Comparison of ENCODE assay signal across 10 cellular contexts in genomic region chr1:71667224-71667623, GRCh38.
A peak's percentile ranks its signal among the peaks of the same experiment; 100 is the strongest.
DNase-seq lines count a peak whose midpoint lies in the region; ATAC-seq and TF ChIP-seq lines count a peak whose summit lies in the region.
"Had no signal": no experiment of that assay in that cellular context is flagged by ENCODE, and none has a peak within 500 bp of the region (broad histone marks: within the 10 kb centered on the region; RNA-seq: fewer than 3 reads in every experiment).

No MANE protein-coding gene starts in this region.

- ATAC-seq in GM21528 (IDR thresholded peaks at IDR 0.05; ENCODE audit: low FRiP score, unreplicated experiment) = no peak
- ATAC-seq in HG02623 (IDR thresholded peaks at IDR 0.05; ENCODE audit: unreplicated experiment) = no peak
- ATAC-seq: stimulated activated naive CD8-positive, alpha-beta T cell treated with anti-CD3 and anti-CD28 coated beads, Interleukin-15, Interleukin-2, amounts not matched to agents 100 U/mL and 50 U/mL, for 24 hours had no signal

- no peaks in the 10 kb centered on the region for H3K79me2 ChIP-seq in MM.1S (ENCODE audit: low read length)

- DNase-seq in DMS53 treated with DMSO at 0.1 percent for 48 hours (lab: John Stamatoyannopoulos, UW; ENCODE audit: unreplicated experiment) = peak; percentile 48
- peak; percentile 60 for DNase-seq in NCI-H1436 (lab: John Stamatoyannopoulos, UW)
- DNase-seq in OCI-M1 (lab: John Stamatoyannopoulos, UW) = peak; percentile 80
- peak; percentile 51 for DNase-seq in fibroblast of villous mesenchyme (ENCODE audit: low read depth)
- no peak for DNase-seq in MM.1S
- DNase-seq in activated effector memory CD4-positive, alpha-beta T cell treated with Interleukin-2 at 50 U/mL for 16 hours = no peak
- DNase-seq: NCI-H2227 treated with DMSO at 0.1 percent for 48 hours; stimulated activated naive CD8-positive, alpha-beta T cell treated with anti-CD3 and anti-CD28 coated beads, Interleukin-15, Interleukin-2, amounts not matched to agents 100 U/mL and 50 U/mL, for 24 hours had no signal

- H3K9ac ChIP-seq in MM.1S (ENCODE audit: low read length) = no peak overlapping the region

- H3K9me3 ChIP-seq in MM.1S (replicated peaks; ENCODE audit: insufficient read depth, low read length) = no peaks in the 10 kb centered on the region

- H3K27me3 ChIP-seq in MM.1S (replicated peaks; ENCODE audit: insufficient read depth, low read length) = no peaks in the 10 kb centered on the region

- H2AFZ ChIP-seq in MM.1S (ENCODE audit: low read length) = no peak overlapping the region

- no peaks in the 10 kb centered on the region for H3K36me3 ChIP-seq in MM.1S (replicated peaks; ENCODE audit: insufficient read depth, low read length)

- no peaks in the 10 kb centered on the region for H3F3A ChIP-seq in MM.1S (ENCODE audit: insufficient read depth, low read length)

- no peaks in the 10 kb centered on the region for H3K4me1 ChIP-seq in MM.1S (ENCODE audit: low read length)

- no peak overlapping the region for H3K4me2 ChIP-seq in MM.1S (ENCODE audit: low read depth, low read length)

- TF ChIP-seq CTCF in fibroblast of villous mesenchyme (IDR thresholded peaks at IDR 0.05; ENCODE audit: insufficient read depth, low read depth, low read length) (no peak), MM.1S (IDR thresholded peaks at IDR 0.05; ENCODE audit: low read length) (no peak)

- H3K9me2 ChIP-seq in MM.1S (replicated peaks; ENCODE audit: insufficient read depth, low read length) = no peaks in the 10 kb centered on the region

- H3K27ac ChIP-seq in MM.1S (ENCODE audit: low read length) = no peak overlapping the region

- H4K20me1 ChIP-seq in MM.1S (ENCODE audit: insufficient read depth, low read length) = no peaks in the 10 kb centered on the region

- H3K4me3 ChIP-seq in fibroblast of villous mesenchyme (ENCODE audit: low read depth, low read length) (no peak overlapping the region), MM.1S (ENCODE audit: low read length) (no peak overlapping the region)

Comparison
In these comparisons a context has a peak if more than half of its experiments do, and no peak if none do; other contexts are left out.
1. DNase-seq: peak in DMS53 treated with DMSO at 0.1 percent for 48 hours (single experiment), NCI-H1436 (single experiment), OCI-M1 (single experiment) and fibroblast of villous mesenchyme (single experiment); none in MM.1S (single experiment) and activated effector memory CD4-positive, alpha-beta T cell treated with Interleukin-2 at 50 U/mL for 16 hours (single experiment).